In genomic region chr7:122143751-122144711, GRCh38 we compare ENCODE assay signal across 8 cellular contexts. TPM values are rescaled to one million over a fixed set of nuclear protein-coding genes. Genes with fewer than 3 reads are reported as not detected.
DNase-seq lines count a peak whose midpoint lies in the region; ATAC-seq and TF ChIP-seq lines count a peak whose summit lies in the region.

TSS of gene AASS (minus strand) at chr7:122144249. CDS start at chr7:122133726, 10,523 bp downstream.

- H3K4me1 ChIP-seq in GM23248 (ENCODE audit: insufficient read depth) (peaks cover 12% of the 10 kb centered on the region), adipocyte (ENCODE audit: control insufficient read depth, insufficient read depth, low read length) (peaks cover 25% of the 10 kb centered on the region)

- intact Hi-C loops in Right ventricle myocardium inferior (cut with DNase I), result no loop called here

- WGBS in GM23248 (ENCODE audit: low coverage in 1 of 2, low lambda C conversion rate in 2 of 2, missing lambda C conversion rate in 2 of 2), 2 experiments, result 1% methylated on average over 60 to 68 of the region's 69 CpGs

- peak within 1 kb of the TSS; percentile 81 for H3K27ac ChIP-seq in GM23248

- peak within 1 kb of the TSS; percentile 95 for H3K4me2 ChIP-seq in GM23248 (ENCODE audit: unreplicated experiment)

- H3K9me2 ChIP-seq in GM23248 (ENCODE audit: insufficient read depth), result no peaks in the 10 kb centered on the region

- H3K4me3 ChIP-seq in GM23248 (peak within 1 kb of the TSS; percentile 98), adipocyte (ENCODE audit: low read length) (peak within 1 kb of the TSS; percentile 99)

- no peaks in the 10 kb centered on the region for H3K36me3 ChIP-seq in GM23248 (ENCODE audit: low read depth)
- no peaks in the 10 kb centered on the region for H3K36me3 ChIP-seq in adipocyte (ENCODE audit: control insufficient read depth, insufficient read depth, low read length, severe bottlenecking)

- H2AFZ ChIP-seq in GM23248, result peak within 1 kb of the TSS; percentile 100

- ATAC-seq in Right ventricle myocardium inferior (peak; percentile 99), omental fat pad (ENCODE audit: low FRiP score) (peak; percentile 97)

- no peaks in the 10 kb centered on the region for H4K20me1 ChIP-seq in GM23248 (ENCODE audit: insufficient read depth)

- peak; percentile 72 for DNase-seq in DMS153 (lab: John Stamatoyannopoulos, UW)
- DNase-seq in GM23248, result peak; percentile 98
- DNase-seq in SKM-1 (lab: John Stamatoyannopoulos, UW; ENCODE audit: unreplicated experiment), result peak; percentile 90
- peak; percentile 99 for DNase-seq in adipocyte (ENCODE audit: low read depth)
- DNase-seq in Right ventricle myocardium inferior (ENCODE audit: missing footprints), result peak; percentile 95
- DNase-seq in omental fat pad (ENCODE audit: low spot score), result peak; percentile 91
- peak; percentile 99 for DNase-seq in superior temporal gyrus (ENCODE audit: extremely low spot score)

- H3K27me3 ChIP-seq in GM23248 (replicated peaks; ENCODE audit: insufficient read depth) (no peaks in the 10 kb centered on the region; the same call in none of the 2 replicates), adipocyte (replicated peaks; ENCODE audit: control insufficient read depth, insufficient read depth, low read length) (no peaks in the 10 kb centered on the region)

- peak within 1 kb of the TSS; percentile 86 for H3K9ac ChIP-seq in GM23248
- H3K9ac ChIP-seq in adipocyte (ENCODE audit: low read length), result peak within 1 kb of the TSS; percentile 94

- in situ Hi-C loops in GM23248 (cut with MboI), result no loop called here

- H3K79me2 ChIP-seq in GM23248 (ENCODE audit: insufficient read depth), result 0 out of 2 replicates have a peak, but pooled peaks cover 2% of the 10 kb centered on the region

- peak; percentile 19; the same call in 1 of the 2 replicates for TF ChIP-seq CTCF in LNCAP (IDR thresholded peaks at IDR 0.05)
- no peak for TF ChIP-seq CTCF in omental fat pad (IDR thresholded peaks at IDR 0.05)

- H3K9me3 ChIP-seq in GM23248 (ENCODE audit: low read depth) (no peaks in the 10 kb centered on the region), adipocyte (ENCODE audit: control insufficient read depth, low read length) (no peaks in the 10 kb centered on the region)

- 0 out of 2 replicates have a peak, but pooled peaks cover 9% of the 10 kb centered on the region for H3F3A ChIP-seq in GM23248 (ENCODE audit: insufficient read depth)

RNA-seq across cellular contexts. Expression of gene AASS, which starts in this region (rescaled TPM):
- total RNA-seq in GM23248 (2014; rRNA removed; shearing (Covaris generic)), result 6.3 TPM in 2 replicates
- polyA plus RNA-seq in GM23248 (2016; fragmentation: Nextera tagmentation; extraction: Ambion mirVana), result 3.6 and 5.8 TPM in 2 replicates
- total RNA-seq in Right ventricle myocardium inferior (19.2 TPM), omental fat pad (10 to 100 TPM; 50.7 to 92.7 (median 68.1) TPM)

Comparison
In these comparisons a context has a peak if more than half of its experiments do, and no peak if none do; other contexts are left out.
1. Peak in every context shown above with its lines: DNase-seq, ATAC-seq, H3K4me3 ChIP-seq and H3K27ac ChIP-seq.